8 cellular contexts compared by ENCODE assay signal in genomic region chr6:100001915-100002388, GRCh38. TPM values are rescaled to one million over a fixed set of nuclear protein-coding genes. Genes with fewer than 3 reads are reported as not detected.
DNase-seq lines count a peak whose midpoint lies in the region; ATAC-seq, FAIRE-seq and TF ChIP-seq lines count a peak whose summit lies in the region.

No MANE protein-coding gene starts in this region.

- H3K27ac ChIP-seq in endothelial cell of umbilical vein (ENCODE audit: insufficient read depth, low read depth, low read length) (no peak overlapping the region), thyroid gland (no peak overlapping the region)

- no peak overlapping the region for H3K4me2 ChIP-seq in endothelial cell of umbilical vein (ENCODE audit: insufficient read depth, low read length)

- no peak overlapping the region for H3K4me3 Mint-ChIP-seq in activated CD4-positive, alpha-beta T cell treated with anti-CD3 and anti-CD28 coated beads for 36 hours

- H3K4me3 ChIP-seq in endothelial cell of umbilical vein (replicated peaks in 1 of 3; ENCODE audit: insufficient read depth in 1 of 3, low read depth in 1 of 3, low read length in 3 of 3) (no peak overlapping the region), thyroid gland (replicated peaks in 1 of 3) (no peak overlapping the region)

- FAIRE-seq in endothelial cell of umbilical vein (lab: Jason Lieb, UNC) = peak; percentile 79

- H3K4me1 ChIP-seq in endothelial cell of umbilical vein (ENCODE audit: control insufficient read depth, extremely low read depth, insufficient read depth, low read length) = no peaks in the 10 kb centered on the region
- H3K4me1 ChIP-seq in thyroid gland = no peaks in the 10 kb centered on the region

- H2AFZ ChIP-seq in endothelial cell of umbilical vein (ENCODE audit: low read depth, low read length) = no peak overlapping the region

- dilution Hi-C loops in endothelial cell of umbilical vein (cut with MboI; ENCODE audit: extremely low pct_ligation_motif_present, low sequenced_read_pairs) = no loop called here

- H3K9me3 Mint-ChIP-seq in activated CD4-positive, alpha-beta T cell treated with anti-CD3 and anti-CD28 coated beads for 36 hours (ENCODE audit: low read depth) = no peaks in the 10 kb centered on the region

- TF ChIP-seq POLR2A in endothelial cell of umbilical vein (IDR thresholded peaks at IDR 0.05; ENCODE audit: low read depth, low read length) = no peak
- TF ChIP-seq POLR2A in thyroid gland (IDR thresholded peaks at IDR 0.05) = no peak

- H3K36me3 ChIP-seq in endothelial cell of umbilical vein (ENCODE audit: control insufficient read depth in 2 of 2, extremely low read depth in 1 of 2, insufficient read depth in 2 of 2, low read length in 2 of 2) (no peaks in the 10 kb centered on the region), thyroid gland (no peaks in the 10 kb centered on the region)

- POLR2A ChIA-PET in activated CD4-positive, alpha-beta T cell treated with anti-CD3 and anti-CD28 coated beads for 36 hours (lab: Charles Lee) = no interaction called here
- POLR2A ChIA-PET in endothelial cell of umbilical vein (lab: Charles Lee) = no interaction called here

- H3K27me3 ChIP-seq in endothelial cell of umbilical vein (ENCODE audit: control insufficient read depth in 2 of 2, insufficient read depth in 2 of 2, low read length in 2 of 2) = peaks cover 7 to 32% of the 10 kb centered on the region in 2 experiments
- no peaks in the 10 kb centered on the region for H3K27me3 ChIP-seq in thyroid gland

- TF ChIP-seq CTCF in endothelial cell of umbilical vein (IDR thresholded peaks at IDR 0.05; ENCODE audit: extremely low read depth in 1 of 2, insufficient read depth in 1 of 2, low read depth in 1 of 2, low read length in 2 of 2) (peak; percentile 89), thyroid gland (IDR thresholded peaks at IDR 0.05) (peak; percentile 60 to 93 (median 76))

- H3K27ac Mint-ChIP-seq in activated CD4-positive, alpha-beta T cell treated with anti-CD3 and anti-CD28 coated beads for 36 hours = no peak overlapping the region

- peak; percentile 91 for ATAC-seq in GM19324 (IDR thresholded peaks at IDR 0.05; ENCODE audit: low FRiP score, unreplicated experiment)
- peak; percentile 95 for ATAC-seq in HG03159 (IDR thresholded peaks at IDR 0.05; ENCODE audit: unreplicated experiment)
- peak; percentile 61 for ATAC-seq in activated CD4-positive, alpha-beta T cell treated with anti-CD3 and anti-CD28 coated beads for 36 hours

- H3K9ac ChIP-seq in endothelial cell of umbilical vein (replicated peaks; ENCODE audit: extremely low read depth, insufficient read depth, low read length) = no peak overlapping the region

- peak; percentile 47 for DNase-seq in COR-L47 (lab: John Stamatoyannopoulos, UW)
- DNase-seq in NCI-H2171 treated with DMSO at 0.1 percent for 48 hours (lab: John Stamatoyannopoulos, UW) = peak; percentile 62
- peak; percentile 55 for DNase-seq in activated CD4-positive, alpha-beta T cell treated with anti-CD3 and anti-CD28 coated beads for 36 hours
- peak; percentile 45 for DNase-seq in endothelial cell of umbilical vein (ENCODE audit: low read depth, low spot score)
- DNase-seq in myocyte (ENCODE audit: low read depth) = peak; percentile 69
- peak; percentile 41 to 54 for DNase-seq in thyroid gland

- peaks cover 15% of the 10 kb centered on the region for H3K27me3 Mint-ChIP-seq in activated CD4-positive, alpha-beta T cell treated with anti-CD3 and anti-CD28 coated beads for 36 hours

- intact Hi-C loops in activated CD4-positive, alpha-beta T cell treated with anti-CD3 and anti-CD28 coated beads for 36 hours (cut with DNase I, micrococcal nuclease) = loop anchor here (1.0 to 5.0 kb wide), 5 partner anchors 97 to 660 kb away; no protein-coding TSS in a partner anchor
- intact Hi-C loops in endothelial cell of umbilical vein (cut with micrococcal nuclease) (loop anchor here (1.0 to 5.0 kb wide), 5 partner anchors 97 to 662 kb away; no protein-coding TSS in a partner anchor), thyroid gland (cut with DNase I) (no loop called here)

- CTCF ChIA-PET in activated CD4-positive, alpha-beta T cell treated with anti-CD3 and anti-CD28 coated beads for 36 hours (lab: Charles Lee) = interaction anchor here (0.6 to 2.5 kb wide), 17 partner anchors 9 to 662 kb away, joined by 3 to 22 read pairs (median 4); no protein-coding TSS in a partner anchor
- CTCF ChIA-PET in endothelial cell of umbilical vein (lab: Charles Lee) = interaction anchor here (0.6 to 4.5 kb wide), 29 partner anchors 8 to 718 kb away, joined by 3 to 69 read pairs (median 5); no protein-coding TSS in a partner anchor

- H3K79me2 ChIP-seq in endothelial cell of umbilical vein (ENCODE audit: control insufficient read depth, insufficient read depth, low read length) = no peaks in the 10 kb centered on the region

- no peaks in the 10 kb centered on the region for H3K36me3 Mint-ChIP-seq in activated CD4-positive, alpha-beta T cell treated with anti-CD3 and anti-CD28 coated beads for 36 hours (ENCODE audit: low read depth)

- H3K4me1 Mint-ChIP-seq in activated CD4-positive, alpha-beta T cell treated with anti-CD3 and anti-CD28 coated beads for 36 hours = no peaks in the 10 kb centered on the region

- H3K9me1 ChIP-seq in endothelial cell of umbilical vein (replicated peaks; ENCODE audit: control insufficient read depth, extremely low read depth, insufficient read depth, low read length) = no peaks in the 10 kb centered on the region

- H3K9me3 ChIP-seq in endothelial cell of umbilical vein (replicated peaks; ENCODE audit: control insufficient read depth, insufficient read depth, low read length) (no peaks in the 10 kb centered on the region), thyroid gland (no peaks in the 10 kb centered on the region)

- no peaks in the 10 kb centered on the region for H4K20me1 ChIP-seq in endothelial cell of umbilical vein (replicated peaks; ENCODE audit: control insufficient read depth, extremely low read depth, insufficient read depth, low read length)

- 0 to 1% methylated on average over 3 of the region's 3 CpGs for WGBS in thyroid gland, 2 donors

- no TSS peak for BruUV-seq in endothelial cell of umbilical vein (replicated peaks; lab: Mats Ljungman, UMichigan)

TF ChIP-seq in endothelial cell of umbilical vein, 7 proteins besides CTCF, POLR2A, EP300 and RAD21:
- TF ChIP-seq MYC (IDR thresholded peaks at IDR 0.05; ENCODE audit: low read depth, low read length) = no peak
- no peak for TF ChIP-seq FOS (IDR thresholded peaks at IDR 0.05; ENCODE audit: borderline replicate concordance, insufficient read depth, low read length)
- no peak for TF ChIP-seq EZH2 (IDR thresholded peaks at IDR 0.05; ENCODE audit: borderline replicate concordance, low read depth, low read length, severe bottlenecking)
- no peak for TF ChIP-seq MAX (IDR thresholded peaks at IDR 0.05; ENCODE audit: insufficient read depth, insufficient read length)
- no peak for TF ChIP-seq GATA2 (IDR thresholded peaks at IDR 0.05; ENCODE audit: insufficient read depth, insufficient read length, low read depth, low read length)
- no peak for TF ChIP-seq JUN (IDR thresholded peaks at IDR 0.05; ENCODE audit: borderline replicate concordance, insufficient read depth, insufficient read length, low read depth)
- no peak for TF ChIP-seq POLR2AphosphoS5 (IDR thresholded peaks at IDR 0.05; ENCODE audit: insufficient read depth, low read depth, low read length)

RNA-seq across cellular contexts. Expression of gene MCHR2, which starts 7.9 kb away (rescaled TPM):
- not detected for total RNA-seq in activated CD4-positive, alpha-beta T cell treated with anti-CD3 and anti-CD28 coated beads for 36 hours
- total RNA-seq in endothelial cell of umbilical vein (not detected in 2 replicates), myocyte (not detected in 2 replicates), thyroid gland (not detected)
- polyA plus RNA-seq in endothelial cell of umbilical vein = not detected in 2 replicates
- not detected in 2 replicates for polyA plus RNA-seq in endothelial cell of umbilical vein (2011; cell fraction: cytosol; rRNA removed)
- polyA plus RNA-seq in endothelial cell of umbilical vein (2011; cell fraction: nucleus; rRNA removed) = not detected in 2 replicates
- not detected in 2 replicates for polyA plus RNA-seq in endothelial cell of umbilical vein (2012)
- polyA minus RNA-seq in endothelial cell of umbilical vein = not detected in 2 replicates
- polyA minus RNA-seq in endothelial cell of umbilical vein (2011; cell fraction: cytosol; rRNA and poly(A)+ RNA removed) = not detected
- not detected in 2 replicates for polyA minus RNA-seq in endothelial cell of umbilical vein (2011; cell fraction: nucleus; rRNA and poly(A)+ RNA removed)
- polyA plus RNA-seq in myocyte (2012) = 0.09 TPM
